In the genomic region with DNA sequence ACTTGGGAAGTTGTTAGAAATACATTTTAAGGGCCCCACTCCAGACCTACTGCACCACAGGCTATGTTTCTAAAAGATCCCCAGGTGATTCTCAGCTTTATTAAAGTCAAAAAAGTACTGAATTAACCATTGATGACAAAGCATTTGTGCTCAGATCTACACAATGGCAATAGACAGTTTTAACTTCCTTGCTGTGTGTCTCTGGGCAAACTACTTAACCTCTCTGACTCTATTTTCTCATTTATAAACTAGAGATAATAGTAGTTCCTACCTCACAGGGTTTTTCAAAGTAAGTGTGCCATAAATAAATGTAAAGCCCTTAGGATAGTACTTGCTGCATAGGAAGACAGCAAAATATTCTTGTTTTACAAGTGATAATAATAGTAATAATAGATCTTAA, we compare ENCODE assay signal across 22 cellular contexts.
DNase-seq lines count a peak whose midpoint lies in the region; ATAC-seq, FAIRE-seq and TF ChIP-seq lines count a peak whose summit lies in the region.
"Had no signal": no experiment of that assay in that cellular context is flagged by ENCODE, and none has a peak within 500 bp of the region (broad histone marks: within the 10 kb centered on the region; RNA-seq: fewer than 3 reads in every experiment).

No MANE protein-coding gene starts in this region.

- H3K27me3 Mint-ChIP-seq in Caco-2 (ENCODE audit: insufficient read depth, unreplicated experiment) (no peaks in the 10 kb centered on the region), naive B cell (no peaks in the 10 kb centered on the region)
- H3K27me3 Mint-ChIP-seq: CD4-positive, alpha-beta T cell had no signal

- ATAC-seq in K562 (no peak), naive B cell (ENCODE audit: low read depth in 2 of 2) (no peak), HG02981 (IDR thresholded peaks at IDR 0.05; ENCODE audit: unreplicated experiment) (no peak), heart left ventricle (no peak), pancreas (no peak)
- ATAC-seq: CD8-positive, alpha-beta T cell; GM12878 had no signal

- TF ChIP-seq POLR2A in K562 (conservative IDR thresholded peaks at IDR 0.05) (no peak), heart left ventricle (IDR thresholded peaks at IDR 0.05) (no peak)

- H3K4me2 ChIP-seq in K562 (ENCODE audit: insufficient read depth, low read length) = no peak overlapping the region
- H3K4me2 ChIP-seq: BLaER1 treated with 17β-estradiol and CSF1 and Interleukin-3, amounts not matched to agents 10 nM and 100 nM had no signal

- H4K20me1 ChIP-seq in K562 (replicated peaks; ENCODE audit: control insufficient read depth, insufficient read depth, low read length) = no peaks in the 10 kb centered on the region
- H4K20me1 ChIP-seq: BLaER1 treated with 17β-estradiol and CSF1 and Interleukin-3, amounts not matched to agents 10 nM and 100 nM had no signal

- POLR2A ChIA-PET in Caco-2 (lab: Charles Lee) (no interaction called here), K562 (lab: Yijun Ruan, JAX) (no interaction called here), HEK293T (lab: Yijun Ruan, JAX) (no interaction called here)

- H3K27ac ChIP-seq in K562 (ENCODE audit: extremely low read depth, low read depth, low read length) (no peak overlapping the region), heart left ventricle (no peak overlapping the region), pancreas (no peak overlapping the region)
- H3K27ac ChIP-seq: BLaER1 treated with 17β-estradiol and CSF1 and Interleukin-3, amounts not matched to agents 10 nM and 100 nM; C4-2B had no signal

- no peaks in the 10 kb centered on the region for H3K79me2 ChIP-seq in K562 (ENCODE audit: control insufficient read depth, insufficient read depth, low read length)

- TF ChIP-seq CTCF in Caco-2 (IDR thresholded peaks at IDR 0.05; ENCODE audit: insufficient read depth in 1 of 2, low read depth in 1 of 2, low read length in 1 of 2, severe bottlenecking in 1 of 2, unreplicated experiment in 1 of 2) = no peak
- TF ChIP-seq CTCF in K562 (IDR thresholded peaks at IDR 0.05 in 2 of 3, conservative IDR thresholded peaks at IDR 0.05 in 1 of 3; ENCODE audit: insufficient read depth in 2 of 3, low read depth in 1 of 3, low read length in 3 of 3) = no peak
- no peak for TF ChIP-seq CTCF in heart left ventricle (IDR thresholded peaks at IDR 0.05)
- TF ChIP-seq CTCF in pancreas (IDR thresholded peaks at IDR 0.05) = no peak

- H3K27ac Mint-ChIP-seq in Caco-2 (ENCODE audit: unreplicated experiment) (peak overlapping the region; percentile 28), naive B cell (peak overlapping the region in 4 of 6 donors; percentile 18 to 59 (median 37))
- H3K27ac Mint-ChIP-seq: CD4-positive, alpha-beta T cell; CD8-positive, alpha-beta T cell had no signal

- BruUV-seq in Caco-2 (replicated peaks; lab: Mats Ljungman, UMichigan) = no TSS peak
- no TSS peak for BruUV-seq in K562 (replicated peaks; lab: Mats Ljungman, UMichigan)

- in situ Hi-C loops in K562 (cut with MboI) = no loop called here

- H3K9me3 Mint-ChIP-seq in Caco-2 (ENCODE audit: unreplicated experiment) (no peaks in the 10 kb centered on the region), naive B cell (no peaks in the 10 kb centered on the region)
- H3K9me3 Mint-ChIP-seq: CD4-positive, alpha-beta T cell; CD8-positive, alpha-beta T cell had no signal

- H3K36me3 Mint-ChIP-seq in Caco-2 (ENCODE audit: insufficient read depth, unreplicated experiment) (no peaks in the 10 kb centered on the region), naive B cell (peaks cover 0 to 14% of the 10 kb centered on the region in 2 donors)
- H3K36me3 Mint-ChIP-seq: CD8-positive, alpha-beta T cell had no signal

- H3K36me3 ChIP-seq in Caco-2 (ENCODE audit: control insufficient read depth, insufficient read depth, low read length) (no peaks in the 10 kb centered on the region), K562 (ENCODE audit: control insufficient read depth, insufficient read depth, low read length) (no peaks in the 10 kb centered on the region), heart left ventricle (no peaks in the 10 kb centered on the region), pancreas (no peaks in the 10 kb centered on the region)
- H3K36me3 ChIP-seq: BLaER1 treated with 17β-estradiol and CSF1 and Interleukin-3, amounts not matched to agents 10 nM and 100 nM had no signal

- CTCF ChIA-PET in Caco-2 (lab: Charles Lee) (no interaction called here), K562 (lab: Yijun Ruan, JAX; ENCODE audit: low intra/inter-chr PET ratio) (no interaction called here), HEK293T (lab: Yijun Ruan, JAX) (no interaction called here)

- H3K9me3 ChIP-seq in Caco-2 (no peaks in the 10 kb centered on the region), K562 (replicated peaks; ENCODE audit: control insufficient read depth, insufficient read depth, low read depth, low read length) (no peaks in the 10 kb centered on the region), heart left ventricle (no peaks in the 10 kb centered on the region), pancreas (no peaks in the 10 kb centered on the region)
- H3K9me3 ChIP-seq: BLaER1 treated with 17β-estradiol and CSF1 and Interleukin-3, amounts not matched to agents 10 nM and 100 nM had no signal

- H3K4me1 Mint-ChIP-seq in Caco-2 (ENCODE audit: low read depth, unreplicated experiment) (peaks cover 31% of the 10 kb centered on the region), naive B cell (peaks cover 54 to 85% (median 61%) of the 10 kb centered on the region in 3 donors)

- TF ChIP-seq RAD21 in K562 (CRISPR knock-in tag; conservative IDR thresholded peaks at IDR 0.05 in 1 of 2, IDR thresholded peaks at IDR 0.05 in 1 of 2) = no peak

- no peak for FAIRE-seq in K562 (lab: Jason Lieb, UNC)
- no peak for FAIRE-seq in pancreas (lab: Jason Lieb, UNC)
- FAIRE-seq: A204.1, GM12878, GM18507 had no signal

- H3K4me3 Mint-ChIP-seq in Caco-2 (ENCODE audit: unreplicated experiment) (no peak overlapping the region), naive B cell (peak overlapping the region; percentile 68 to 98 (median 89))
- H3K4me3 Mint-ChIP-seq: CD4-positive, alpha-beta T cell; CD8-positive, alpha-beta T cell had no signal

- no peak overlapping the region for H3K9ac ChIP-seq in K562 (ENCODE audit: insufficient read depth in 1 of 2, low read depth in 2 of 2, low read length in 2 of 2)
- H3K9ac ChIP-seq: BLaER1 treated with 17β-estradiol and CSF1 and Interleukin-3, amounts not matched to agents 10 nM and 100 nM had no signal

- intact Hi-C loops in Caco-2 (cut with micrococcal nuclease; ENCODE audit: unreplicated experiment) (loop anchor here (5.0 kb wide), 2 partner anchors 34 to 36 kb away; no protein-coding TSS in a partner anchor), K562 (cut with micrococcal nuclease) (no loop called here), heart left ventricle (cut with DNase I) (loop anchor here in 1 of 10 donors (5.0 kb wide), 1 partner anchor 51 kb away; no protein-coding TSS in a partner anchor), pancreas (cut with DNase I) (no loop called here)

- H3K27me3 ChIP-seq in Caco-2 (replicated peaks; ENCODE audit: control insufficient read depth, insufficient read depth, low read length) (no peaks in the 10 kb centered on the region), K562 (ENCODE audit: control insufficient read depth in 2 of 2, insufficient read depth in 2 of 2, low read length in 2 of 2) (no peaks in the 10 kb centered on the region), heart left ventricle (no peaks in the 10 kb centered on the region), pancreas (no peaks in the 10 kb centered on the region)
- H3K27me3 ChIP-seq: BLaER1 treated with 17β-estradiol and CSF1 and Interleukin-3, amounts not matched to agents 10 nM and 100 nM had no signal

- no peak overlapping the region for H3K4me3 ChIP-seq in Caco-2 (ENCODE audit: low read depth, low read length)
- H3K4me3 ChIP-seq in K562 = no peak overlapping the region
- H3K4me3 ChIP-seq in heart left ventricle = no peak overlapping the region
- H3K4me3 ChIP-seq in pancreas = no peak overlapping the region
- H3K4me3 ChIP-seq: BLaER1 treated with 17β-estradiol and CSF1 and Interleukin-3, amounts not matched to agents 10 nM and 100 nM; GM12878 had no signal

- H2AFZ ChIP-seq in K562 (ENCODE audit: low read depth, low read length) = peak overlapping the region; percentile 28; the same call in 1 of the 2 replicates

- TF ChIP-seq EP300 in K562 (IDR thresholded peaks at IDR 0.05; ENCODE audit: low read length) = no peak

- H3K4me1 ChIP-seq in Caco-2 (peaks cover 29% of the 10 kb centered on the region), K562 (replicated peaks in 1 of 2; ENCODE audit: control insufficient read depth in 2 of 2, insufficient read depth in 2 of 2, low read length in 2 of 2) (peaks cover 0 to 3% of the 10 kb centered on the region in 2 experiments; a peak in 1 of 5 replicates), heart left ventricle (no peaks in the 10 kb centered on the region), pancreas (no peaks in the 10 kb centered on the region)

- H3K9me1 ChIP-seq in K562 (ENCODE audit: control insufficient read depth, insufficient read depth, low read length) = no peaks in the 10 kb centered on the region

- DNase-seq in Caco-2 (no peak), K562 (ENCODE audit: extremely low read depth in 1 of 4, low spot score in 3 of 4) (no peak), naive B cell (no peak), HEK293T (ENCODE audit: extremely low spot score) (no peak), heart left ventricle (no peak), pancreas (no peak)
- DNase-seq: 8988T; CD4-positive, alpha-beta T cell; CD8-positive, alpha-beta T cell; DMS 273 treated with DMSO at 0.1 percent for 48 hours; DMS153; DMS53; DMS79; DND-41; EL; GDM1 had no signal

TF ChIP-seq in K562, 482 proteins besides CTCF, POLR2A, EP300 and RAD21 (continues in another document):
- TF ChIP-seq SMARCE1 (IDR thresholded peaks at IDR 0.05) = no peak

TF ChIP-seq in HEK293T, 16 proteins besides CTCF, POLR2A, EP300 and RAD21:
- no peak for TF ChIP-seq L3MBTL2 (conservative IDR thresholded peaks at IDR 0.05)
- TF ChIP-seq ARNT (IDR thresholded peaks at IDR 0.05) = no peak
- TF ChIP-seq ELF4 (IDR thresholded peaks at IDR 0.05) = no peak
- TF ChIP-seq NFRKB (IDR thresholded peaks at IDR 0.05) = no peak
- no peak for TF ChIP-seq CTBP1 (IDR thresholded peaks at IDR 0.05; ENCODE audit: borderline replicate concordance)
- TF ChIP-seq, protein P1, sequence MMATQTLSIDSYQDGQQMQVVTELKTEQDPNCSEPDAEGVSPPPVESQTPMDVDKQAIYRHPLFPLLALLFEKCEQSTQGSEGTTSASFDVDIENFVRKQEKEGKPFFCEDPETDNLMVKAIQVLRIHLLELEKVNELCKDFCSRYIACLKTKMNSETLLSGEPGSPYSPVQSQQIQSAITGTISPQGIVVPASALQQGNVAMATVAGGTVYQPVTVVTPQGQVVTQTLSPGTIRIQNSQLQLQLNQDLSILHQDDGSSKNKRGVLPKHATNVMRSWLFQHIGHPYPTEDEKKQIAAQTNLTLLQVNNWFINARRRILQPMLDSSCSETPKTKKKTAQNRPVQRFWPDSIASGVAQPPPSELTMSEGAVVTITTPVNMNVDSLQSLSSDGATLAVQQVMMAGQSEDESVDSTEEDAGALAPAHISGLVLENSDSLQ (IDR thresholded peaks at IDR 0.05) = no peak
- TF ChIP-seq ZNF384 (IDR thresholded peaks at IDR 0.05) = no peak
- TF ChIP-seq FOXK2 (IDR thresholded peaks at IDR 0.05) = no peak
- TF ChIP-seq SUZ12 (IDR thresholded peaks at IDR 0.05) = no peak
- no peak for TF ChIP-seq LEF1 (IDR thresholded peaks at IDR 0.05; ENCODE audit: borderline replicate concordance)
- TF ChIP-seq SP1 (IDR thresholded peaks at IDR 0.05) = no peak
TF ChIP-seq in HEK293T: peak in this region for 0.
